15 cellular contexts compared by ENCODE assay signal in genomic region chr4:10072420-10073017, GRCh38. TPM values are rescaled to one million over a fixed set of nuclear protein-coding genes. Genes with fewer than 3 reads are reported as not detected.
DNase-seq lines count a peak whose midpoint lies in the region; ATAC-seq, FAIRE-seq and TF ChIP-seq lines count a peak whose summit lies in the region.
"Had no signal": no experiment of that assay in that cellular context is flagged by ENCODE, and none has a peak within 500 bp of the region (broad histone marks: within the 10 kb centered on the region; RNA-seq: fewer than 3 reads in every experiment).

No MANE protein-coding gene starts in this region.

- peaks cover 0 to 9% (median 2%) of the 10 kb centered on the region in 4 donors for H3K4me1 Mint-ChIP-seq in CD4-positive, CD25-positive, alpha-beta regulatory T cell
- no peaks in the 10 kb centered on the region for H3K4me1 Mint-ChIP-seq in naive B cell

- no peak for TF ChIP-seq EP300 in K562 (IDR thresholded peaks at IDR 0.05; ENCODE audit: low read length)

- no peak overlapping the region for H3K4me3 Mint-ChIP-seq in CD4-positive, CD25-positive, alpha-beta regulatory T cell
- no peak overlapping the region for H3K4me3 Mint-ChIP-seq in naive B cell

- CTCF ChIA-PET in K562 (lab: Yijun Ruan, JAX; ENCODE audit: low intra/inter-chr PET ratio): no interaction called here

- no peak overlapping the region for H3K9ac ChIP-seq in K562 (ENCODE audit: insufficient read depth in 1 of 2, low read depth in 2 of 2, low read length in 2 of 2)

- WGBS in K562 (ENCODE audit: insufficient coverage, low coverage, missing lambda C conversion rate): 54% methylated on average over 7 of the region's 7 CpGs

- DNase-seq in CD4-positive, CD25-positive, alpha-beta regulatory T cell: no peak
- DNase-seq in GM12892 (ENCODE audit: insufficient read length): no peak
- no peak for DNase-seq in K562 (ENCODE audit: extremely low read depth in 1 of 4, low spot score in 3 of 4)
- DNase-seq in naive B cell: no peak
- DNase-seq in stimulated activated CD4-positive, alpha-beta T cell treated with anti-CD3 and anti-CD28 coated beads, Interleukin-12 subunit alpha, Interleukin-12 subunit beta, amount 100 ng/mL, for 4 hours: no peak
- DNase-seq: activated CD4-positive, alpha-beta T cell treated with anti-CD3 and anti-CD28 coated beads for 1 hour; lower lobe of right lung; NCI-H345; SHP77; substantia nigra had no signal

- intact Hi-C loops in K562 (cut with micrococcal nuclease): loop anchor here (5.0 kb wide), 2 partner anchors 330 to 465 kb away; no protein-coding TSS in a partner anchor

- no peaks in the 10 kb centered on the region for H3K9me3 Mint-ChIP-seq in CD4-positive, CD25-positive, alpha-beta regulatory T cell
- H3K9me3 Mint-ChIP-seq in naive B cell: no peaks in the 10 kb centered on the region

- ATAC-seq in CD4-positive, CD25-positive, alpha-beta regulatory T cell (ENCODE audit: low read depth in 2 of 2): no peak
- ATAC-seq in K562: peak; percentile 33; the same call in 2 of the 3 replicates
- no peak for ATAC-seq in naive B cell (ENCODE audit: low read depth in 2 of 2)
- no peak for ATAC-seq in HG02678 (IDR thresholded peaks at IDR 0.05; ENCODE audit: unreplicated experiment)
- no peak for ATAC-seq in GM18870 (IDR thresholded peaks at IDR 0.05; ENCODE audit: unreplicated experiment)
- ATAC-seq: lower lobe of right lung had no signal

- H3K27ac Mint-ChIP-seq in CD4-positive, CD25-positive, alpha-beta regulatory T cell: peak overlapping the region; percentile 8 to 76 (median 55)
- H3K27ac Mint-ChIP-seq in naive B cell: peak overlapping the region; percentile 3 to 74 (median 18)

- TF ChIP-seq CTCF in K562 (IDR thresholded peaks at IDR 0.05 in 2 of 3, conservative IDR thresholded peaks at IDR 0.05 in 1 of 3; ENCODE audit: insufficient read depth in 2 of 3, low read depth in 1 of 3, low read length in 3 of 3): no peak

- H3K36me3 ChIP-seq in CD4-positive, CD25-positive, alpha-beta regulatory T cell (ENCODE audit: control insufficient read depth, insufficient read depth, low read length): peaks cover 55% of the 10 kb centered on the region
- peaks cover 42% of the 10 kb centered on the region; the same call in 2 of the 3 replicates for H3K36me3 ChIP-seq in K562 (ENCODE audit: control insufficient read depth, insufficient read depth, low read length)

- H3K27ac ChIP-seq in CD4-positive, CD25-positive, alpha-beta regulatory T cell (ENCODE audit: insufficient read depth, low read length, poor library complexity, severe bottlenecking): no peak overlapping the region
- no peak overlapping the region for H3K27ac ChIP-seq in K562 (ENCODE audit: extremely low read depth, low read depth, low read length)
- H3K27ac ChIP-seq: lower lobe of right lung had no signal

- no peaks in the 10 kb centered on the region for H3K9me1 ChIP-seq in K562 (ENCODE audit: control insufficient read depth, insufficient read depth, low read length)

- POLR2A ChIA-PET in K562 (lab: Yijun Ruan, JAX): interaction anchor here (0.7 to 1.1 kb wide), 2 partner anchors 36 to 45 kb away, joined by 3 read pairs; no protein-coding TSS in a partner anchor

- H3K4me3 ChIP-seq in CD4-positive, CD25-positive, alpha-beta regulatory T cell (ENCODE audit: low read depth, low read length): no peak overlapping the region
- H3K4me3 ChIP-seq in K562: no peak overlapping the region
- H3K4me3 ChIP-seq: HAP-1, lower lobe of right lung had no signal

- H3K27me3 Mint-ChIP-seq in CD4-positive, CD25-positive, alpha-beta regulatory T cell: no peaks in the 10 kb centered on the region
- no peaks in the 10 kb centered on the region for H3K27me3 Mint-ChIP-seq in naive B cell

- no peaks in the 10 kb centered on the region; the same call in none of the 2 replicates for H4K20me1 ChIP-seq in K562 (replicated peaks; ENCODE audit: control insufficient read depth, insufficient read depth, low read length)

- peak; percentile 61 for TF ChIP-seq POLR2A in GM12892 (IDR thresholded peaks at IDR 0.05; ENCODE audit: low read depth, low read length)
- TF ChIP-seq POLR2A in K562 (conservative IDR thresholded peaks at IDR 0.05): peak; percentile 45; the same call in 1 of the 2 replicates

- H3K79me2 ChIP-seq in K562 (ENCODE audit: control insufficient read depth, insufficient read depth, low read length): no peaks in the 10 kb centered on the region

- H2AFZ ChIP-seq in K562 (ENCODE audit: low read depth, low read length): no peak overlapping the region

- no peaks in the 10 kb centered on the region for H3K27me3 ChIP-seq in CD4-positive, CD25-positive, alpha-beta regulatory T cell (ENCODE audit: control insufficient read depth, insufficient read depth, low read length)
- H3K27me3 ChIP-seq in K562 (ENCODE audit: control insufficient read depth in 2 of 2, insufficient read depth in 2 of 2, low read length in 2 of 2): no peaks in the 10 kb centered on the region; a peak in 1 of 5 replicates

- H3K4me1 ChIP-seq in CD4-positive, CD25-positive, alpha-beta regulatory T cell (ENCODE audit: control insufficient read depth, insufficient read depth, low read length, poor library complexity, severe bottlenecking): no peaks in the 10 kb centered on the region
- peaks cover 0 to 5% of the 10 kb centered on the region in 2 experiments; a peak in 2 of 5 replicates for H3K4me1 ChIP-seq in K562 (replicated peaks in 1 of 2; ENCODE audit: control insufficient read depth in 2 of 2, insufficient read depth in 2 of 2, low read length in 2 of 2)
- H3K4me1 ChIP-seq: HAP-1, lower lobe of right lung had no signal

- in situ Hi-C loops in K562 (cut with MboI): no loop called here

- no peaks in the 10 kb centered on the region for H3K9me3 ChIP-seq in CD4-positive, CD25-positive, alpha-beta regulatory T cell (ENCODE audit: control insufficient read depth in 2 of 2, low read length in 2 of 2)
- H3K9me3 ChIP-seq in K562 (replicated peaks; ENCODE audit: control insufficient read depth, insufficient read depth, low read depth, low read length): no peaks in the 10 kb centered on the region
- H3K9me3 ChIP-seq: HAP-1, lower lobe of right lung had no signal

- peaks cover 44% of the 10 kb centered on the region for H3K36me3 Mint-ChIP-seq in CD4-positive, CD25-positive, alpha-beta regulatory T cell
- peaks cover 10 to 11% of the 10 kb centered on the region in 2 donors for H3K36me3 Mint-ChIP-seq in naive B cell

- TF ChIP-seq RAD21 in K562 (CRISPR knock-in tag; conservative IDR thresholded peaks at IDR 0.05 in 1 of 2, IDR thresholded peaks at IDR 0.05 in 1 of 2): no peak

- no peak overlapping the region for H3K4me2 ChIP-seq in K562 (ENCODE audit: insufficient read depth, low read length)

- no TSS peak for BruUV-seq in K562 (replicated peaks; lab: Mats Ljungman, UMichigan)

- FAIRE-seq in GM12892 (lab: Jason Lieb, UNC) (no peak), K562 (lab: Jason Lieb, UNC) (no peak)
- FAIRE-seq: D721Med had no signal

TF ChIP-seq in K562, 482 proteins besides CTCF, POLR2A, EP300 and RAD21 (continues in another document):
- TF ChIP-seq HDAC3 (IDR thresholded peaks at IDR 0.05; ENCODE audit: borderline replicate concordance, partially characterized antibody) (no peak), ZNF232 (CRISPR knock-in tag; IDR thresholded peaks at IDR 0.05) (no peak)

RNA-seq across cellular contexts. Expression of gene WDR1, which starts 44.1 kb away (rescaled TPM):
- 326 TPM for total RNA-seq in CD4-positive, CD25-positive, alpha-beta regulatory T cell
- polyA plus RNA-seq in CD4-positive, CD25-positive, alpha-beta regulatory T cell: 100 to 1,000 TPM; 312 to 422 (median 370) TPM
- polyA plus RNA-seq in GM12892 (2012; ENCODE audit: missing spikeins): 137 TPM
- total RNA-seq in K562 (2011; cell fraction: chromatin; rRNA removed; ENCODE audit: low replicate concordance): 72.4 and 125 TPM in 2 replicates
- 75.3 and 90.2 TPM in 2 replicates for total RNA-seq in K562 (2011; cell fraction: nucleolus; rRNA removed)
- 64.2 and 70.3 TPM in 2 replicates for total RNA-seq in K562 (2011; cell fraction: nucleoplasm; rRNA removed)
- total RNA-seq in K562 (2014; rRNA removed): 151 and 154 TPM in 2 replicates
- 111 and 112 TPM in 2 replicates for total RNA-seq in K562 (2014; rRNA removed; fragmentation: Illumina TruSeq; extraction: Trizol)
- 120 and 124 TPM in 2 replicates for total RNA-seq in K562 (2015; rRNA removed; fragmentation: Illumina TruSeq; extraction: Trizol)
- 186 and 213 TPM in 2 replicates for total RNA-seq in K562 (2021)
- 140 and 186 TPM in 2 replicates for polyA plus RNA-seq in K562 (2011; rRNA removed)
- 176 and 298 TPM in 2 replicates for polyA plus RNA-seq in K562 (2011; cell fraction: cytosol; rRNA removed)
- polyA plus RNA-seq in K562 (2011; cell fraction: nucleus; rRNA removed): 133 and 190 TPM in 2 replicates
- 144 and 177 TPM in 2 replicates for polyA plus RNA-seq in K562 (2012)
- 139 and 149 TPM in 2 replicates for polyA plus RNA-seq in K562 (2014; fragmentation: Illumina TruSeq; extraction: Trizol)
- 10 to 100 TPM; 16.1 to 23.0 TPM for polyA plus RNA-seq in K562 (2014; fragmentation: Nextera tagmentation; extraction: Ambion mirVana)
- 120 and 125 TPM in 2 replicates for polyA plus RNA-seq in K562 (2014; rRNA removed)
- polyA minus RNA-seq in K562 (2011; rRNA and poly(A)+ RNA removed): 188 and 256 TPM in 2 replicates
- 111 and 132 TPM in 2 replicates for polyA minus RNA-seq in K562 (2011; cell fraction: cytosol; rRNA and poly(A)+ RNA removed)
- polyA minus RNA-seq in K562 (2011; cell fraction: nucleus; rRNA and poly(A)+ RNA removed): 53.7 and 56.2 TPM in 2 replicates
- 100 to 1,000 TPM; 145 to 210 (median 186) TPM for polyA plus RNA-seq in naive B cell (ENCODE audit: low read depth in 6 of 6)

RNA-seq across cellular contexts. Expression of gene SLC2A9, which starts 51.2 kb away (rescaled TPM):
- 5.7 TPM for total RNA-seq in CD4-positive, CD25-positive, alpha-beta regulatory T cell
- 1 to 10 TPM in 1 of 4 donors, under 1 TPM in 3; 0.41 to 1.7 (median 0.62) TPM for polyA plus RNA-seq in CD4-positive, CD25-positive, alpha-beta regulatory T cell
- 3.6 TPM for polyA plus RNA-seq in GM12892 (2012; ENCODE audit: missing spikeins)
- total RNA-seq in K562 (2011; cell fraction: chromatin; rRNA removed; ENCODE audit: low replicate concordance): 0.53 and 2.7 TPM in 2 replicates
- total RNA-seq in K562 (2011; cell fraction: nucleolus; rRNA removed): 1.2 and 1.8 TPM in 2 replicates
- total RNA-seq in K562 (2011; cell fraction: nucleoplasm; rRNA removed): 0.88 and 2.0 TPM in 2 replicates
- total RNA-seq in K562 (2014; rRNA removed): 0.57 and 1.3 TPM in 2 replicates
- 0.15 and 0.51 TPM in 2 replicates for total RNA-seq in K562 (2014; rRNA removed; fragmentation: Illumina TruSeq; extraction: Trizol)
- 0.23 and 0.36 TPM in 2 replicates for total RNA-seq in K562 (2015; rRNA removed; fragmentation: Illumina TruSeq; extraction: Trizol)
- total RNA-seq in K562 (2021): 0.49 and 0.60 TPM in 2 replicates
- polyA plus RNA-seq in K562 (2011; rRNA removed): 0.31 and 0.52 TPM in 2 replicates
- polyA plus RNA-seq in K562 (2011; cell fraction: cytosol; rRNA removed): 0.24 and 0.30 TPM in 2 replicates
- polyA plus RNA-seq in K562 (2011; cell fraction: nucleus; rRNA removed): 0.70 and 1.9 TPM in 2 replicates
- polyA plus RNA-seq in K562 (2012): 0.76 and 0.96 TPM in 2 replicates
- polyA plus RNA-seq in K562 (2014; fragmentation: Illumina TruSeq; extraction: Trizol): 0.37 and 0.86 TPM in 2 replicates
- under 1 TPM; 0.76 to 0.79 TPM for polyA plus RNA-seq in K562 (2014; fragmentation: Nextera tagmentation; extraction: Ambion mirVana)
- 0.78 and 1.9 TPM in 2 replicates for polyA plus RNA-seq in K562 (2014; rRNA removed)
- 0.25 and 0.33 TPM in 2 replicates for polyA minus RNA-seq in K562 (2011; rRNA and poly(A)+ RNA removed)
- polyA minus RNA-seq in K562 (2011; cell fraction: cytosol; rRNA and poly(A)+ RNA removed): not detected in 2 replicates
- 2.6 TPM in 2 replicates for polyA minus RNA-seq in K562 (2011; cell fraction: nucleus; rRNA and poly(A)+ RNA removed)
- 1 to 10 TPM in 3 of 6 donors, under 1 TPM in 2, not detected in 1; 0.52 to 1.4 (median 1.3) TPM for polyA plus RNA-seq in naive B cell (ENCODE audit: low read depth in 6 of 6)
- polyA plus RNA-seq: neural cell had no signal
